14 cellular contexts compared by ENCODE assay signal in the genomic region with DNA sequence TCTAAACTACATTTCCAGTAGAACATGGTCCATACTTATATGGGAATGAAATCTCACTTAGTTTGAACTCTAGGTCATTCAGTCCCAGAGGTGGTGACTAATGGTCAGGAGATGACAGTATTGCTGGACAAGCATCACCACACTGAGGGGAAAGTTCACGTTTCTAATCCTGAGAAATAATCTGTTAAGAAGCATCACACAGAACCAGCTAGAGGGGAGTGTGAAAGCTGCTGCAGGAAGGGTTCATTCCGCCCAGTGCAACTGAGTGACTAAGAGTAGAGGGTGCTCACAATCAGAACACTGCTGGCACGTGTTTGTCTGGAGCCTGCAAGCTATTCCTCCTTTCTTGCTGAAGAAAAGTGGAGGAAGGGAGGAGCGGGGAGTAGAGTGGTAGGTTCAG. TPM values are rescaled to one million over a fixed set of nuclear protein-coding genes. Genes with fewer than 3 reads are reported as not detected.
DNase-seq lines count a peak whose midpoint lies in the region; ATAC-seq and TF ChIP-seq lines count a peak whose summit lies in the region.
"Had no signal": no experiment of that assay in that cellular context is flagged by ENCODE, and none has a peak within 500 bp of the region (broad histone marks: within the 10 kb centered on the region; RNA-seq: fewer than 3 reads in every experiment).

No MANE protein-coding gene starts in this region.

- no peak overlapping the region for H3K27ac Mint-ChIP-seq in naive thymus-derived CD4-positive, alpha-beta T cell
- H3K27ac Mint-ChIP-seq: activated CD4-positive, alpha-beta T cell treated with anti-CD3 and anti-CD28 coated beads, Interleukin-2, amount 10 ng/mL, durations not matched to agents 24 days and 14 days; activated naive CD4-positive, alpha-beta T cell treated with anti-CD3 and anti-CD28 coated beads, Interleukin-2, amount 10 ng/mL, durations not matched to agents 7 days and 5 days had no signal

- peaks cover 4% of the 10 kb centered on the region for H3K27me3 ChIP-seq in WERI-Rb-1 (ENCODE audit: insufficient read depth, low read depth, severe bottlenecking)
- H3K27me3 ChIP-seq in dorsolateral prefrontal cortex: peaks cover 0 to 48% (median 21%) of the 10 kb centered on the region in 45 donors
- no peaks in the 10 kb centered on the region for H3K27me3 ChIP-seq in naive thymus-derived CD4-positive, alpha-beta T cell (ENCODE audit: control insufficient read depth in 2 of 2, insufficient read depth in 2 of 2, low read length in 2 of 2)
- H3K27me3 ChIP-seq: SJSA1 had no signal

- H3K4me3 Mint-ChIP-seq in naive thymus-derived CD4-positive, alpha-beta T cell: no peak overlapping the region
- H3K4me3 Mint-ChIP-seq: activated CD4-positive, alpha-beta T cell treated with anti-CD3 and anti-CD28 coated beads, Interleukin-2, amount 10 ng/mL, durations not matched to agents 24 days and 14 days; activated naive CD4-positive, alpha-beta T cell treated with anti-CD3 and anti-CD28 coated beads, Interleukin-2, amount 10 ng/mL, durations not matched to agents 7 days and 5 days had no signal

- H3K4me3 ChIP-seq in WERI-Rb-1 (ENCODE audit: low read depth, low read length) (no peak overlapping the region), foreskin fibroblast (ENCODE audit: low read depth in 1 of 2, low read length in 2 of 2) (no peak overlapping the region), dorsolateral prefrontal cortex (peak overlapping the region in 9 of 59 donors; percentile 8 to 81 (median 76))
- no peak overlapping the region for H3K4me3 ChIP-seq in naive thymus-derived CD4-positive, alpha-beta T cell (ENCODE audit: low read length)
- H3K4me3 ChIP-seq: mucosa of descending colon, SJSA1 had no signal

- H3K9me3 Mint-ChIP-seq in naive thymus-derived CD4-positive, alpha-beta T cell: peaks cover 0 to 3% (median 0%) of the 10 kb centered on the region in 11 donors
- H3K9me3 Mint-ChIP-seq: activated CD4-positive, alpha-beta T cell treated with anti-CD3 and anti-CD28 coated beads, Interleukin-2, amount 10 ng/mL, durations not matched to agents 24 days and 14 days; activated naive CD4-positive, alpha-beta T cell treated with anti-CD3 and anti-CD28 coated beads, Interleukin-2, amount 10 ng/mL, durations not matched to agents 7 days and 5 days had no signal

- H3K9me3 ChIP-seq in WERI-Rb-1 (ENCODE audit: severe bottlenecking): no peaks in the 10 kb centered on the region
- no peaks in the 10 kb centered on the region for H3K9me3 ChIP-seq in naive thymus-derived CD4-positive, alpha-beta T cell (ENCODE audit: control insufficient read depth in 2 of 3, low read length in 3 of 3)
- H3K9me3 ChIP-seq: mucosa of descending colon, SJSA1 had no signal

- H3K36me3 ChIP-seq in WERI-Rb-1: peaks cover 5% of the 10 kb centered on the region
- no peaks in the 10 kb centered on the region for H3K36me3 ChIP-seq in naive thymus-derived CD4-positive, alpha-beta T cell (ENCODE audit: control insufficient read depth in 2 of 3, insufficient read depth in 3 of 3, low read length in 3 of 3)

- intact Hi-C loops in posterior vena cava (cut with DNase I) (no loop called here), dorsolateral prefrontal cortex (cut with DNase I) (no loop called here)
- intact Hi-C loops in naive thymus-derived CD4-positive, alpha-beta T cell (cut with micrococcal nuclease): no loop called here

- H3K27me3 Mint-ChIP-seq in naive thymus-derived CD4-positive, alpha-beta T cell: peaks cover 63 to 76% (median 69%) of the 10 kb centered on the region in 5 donors

- in situ Hi-C loops in ACHN (cut with HindIII; ENCODE audit: low pct_ligation_motif_present, low pct_unique_long_range_greater_than_20kb, low sequenced_read_pairs): no loop called here

- no peak for TF ChIP-seq CTCF in WERI-Rb-1 (IDR thresholded peaks at IDR 0.05; ENCODE audit: low read depth, low read length)
- TF ChIP-seq CTCF in foreskin fibroblast (IDR thresholded peaks at IDR 0.05; ENCODE audit: low read depth, low read length): no peak
- TF ChIP-seq CTCF in dorsolateral prefrontal cortex (IDR thresholded peaks at IDR 0.05 in 54 of 56, conservative IDR thresholded peaks at IDR 0.05 in 2 of 56; ENCODE audit: low read depth in 1 of 56, partially characterized antibody in 56 of 56): no peak

- ATAC-seq in HG02610 (IDR thresholded peaks at IDR 0.05; ENCODE audit: unreplicated experiment): no peak
- no peak for ATAC-seq in naive thymus-derived CD4-positive, alpha-beta T cell
- ATAC-seq: mucosa of descending colon had no signal

- H3K4me1 ChIP-seq in naive thymus-derived CD4-positive, alpha-beta T cell (ENCODE audit: control insufficient read depth in 2 of 2, insufficient read depth in 2 of 2, low read length in 2 of 2): no peaks in the 10 kb centered on the region

- peak; percentile 71 for DNase-seq in ACHN
- DNase-seq in WERI-Rb-1: peak; percentile 48
- peak; percentile 79 to 82 for DNase-seq in foreskin fibroblast
- peak; percentile 72 for DNase-seq in posterior vena cava (ENCODE audit: low spot score)
- no peak for DNase-seq in NCI-H2171 (lab: John Stamatoyannopoulos, UW)
- no peak for DNase-seq in dorsolateral prefrontal cortex
- no peak for DNase-seq in naive thymus-derived CD4-positive, alpha-beta T cell
- DNase-seq: activated CD4-positive, alpha-beta T cell treated with anti-CD3 and anti-CD28 coated beads, Interleukin-2, amount 10 ng/mL, durations not matched to agents 24 days and 14 days; activated naive CD4-positive, alpha-beta T cell treated with anti-CD3 and anti-CD28 coated beads, Interleukin-2, amount 10 ng/mL, durations not matched to agents 7 days and 5 days; mucosa of descending colon had no signal

- H3K36me3 Mint-ChIP-seq in naive thymus-derived CD4-positive, alpha-beta T cell: no peaks in the 10 kb centered on the region
- H3K36me3 Mint-ChIP-seq: activated naive CD4-positive, alpha-beta T cell treated with anti-CD3 and anti-CD28 coated beads, Interleukin-2, amount 10 ng/mL, durations not matched to agents 7 days and 5 days had no signal

- POLR2A ChIA-PET in naive thymus-derived CD4-positive, alpha-beta T cell (lab: Charles Lee): no interaction called here

- H3K27ac ChIP-seq in WERI-Rb-1 (no peak overlapping the region), dorsolateral prefrontal cortex (peak overlapping the region in 4 of 59 donors; percentile 9 to 50 (median 30))
- no peak overlapping the region for H3K27ac ChIP-seq in naive thymus-derived CD4-positive, alpha-beta T cell (ENCODE audit: low read depth, low read length)
- H3K27ac ChIP-seq: C4-2B, epithelial cell of prostate, SJSA1 had no signal

- peaks cover 3 to 15% (median 11%) of the 10 kb centered on the region in 7 donors for H3K4me1 Mint-ChIP-seq in naive thymus-derived CD4-positive, alpha-beta T cell

- CTCF ChIA-PET in naive thymus-derived CD4-positive, alpha-beta T cell (lab: Charles Lee): no interaction called here

RNA-seq across cellular contexts. Expression of a gene that starts 2.7 kb away (rescaled TPM):
- 1,000 to 10,000 TPM in 1 of 2 donors, 100 to 1,000 TPM in 1; 830 to 1,061 TPM for total RNA-seq in posterior vena cava
- 100 to 1,000 TPM in 1 of 120 experiments, 10 to 100 TPM in 113, 1 to 10 TPM in 6; 7.5 to 122 (median 19.9) TPM for total RNA-seq in dorsolateral prefrontal cortex
- total RNA-seq in naive thymus-derived CD4-positive, alpha-beta T cell: under 1 TPM in 1 of 5 experiments, not detected in 4; 0.24 TPM
- polyA plus RNA-seq in naive thymus-derived CD4-positive, alpha-beta T cell: not detected
- total RNA-seq: activated CD4-positive, alpha-beta T cell treated with anti-CD3 and anti-CD28 coated beads, Interleukin-2, amount 10 ng/mL, durations not matched to agents 24 days and 14 days had no signal

RNA-seq across cellular contexts. Expression of a gene that starts 2.8 kb away (rescaled TPM):
- 100 to 1,000 TPM; 816 to 963 TPM for total RNA-seq in posterior vena cava
- 100 to 1,000 TPM in 1 of 120 experiments, 10 to 100 TPM in 119; 12.9 to 107 (median 31.0) TPM for total RNA-seq in dorsolateral prefrontal cortex
- total RNA-seq in naive thymus-derived CD4-positive, alpha-beta T cell: under 1 TPM in 1 of 5 experiments, not detected in 4; 0.05 TPM
- not detected for polyA plus RNA-seq in naive thymus-derived CD4-positive, alpha-beta T cell
- total RNA-seq: activated CD4-positive, alpha-beta T cell treated with anti-CD3 and anti-CD28 coated beads, Interleukin-2, amount 10 ng/mL, durations not matched to agents 24 days and 14 days had no signal

Comparison
In these comparisons a context has a peak if more than half of its experiments do, and no peak if none do; other contexts are left out.
1. DNase-seq: peak in ACHN (single experiment), WERI-Rb-1 (single experiment), foreskin fibroblast (2 of 2) and posterior vena cava (single experiment); none in NCI-H2171 (single experiment), dorsolateral prefrontal cortex (0 of 10) and naive thymus-derived CD4-positive, alpha-beta T cell (0 of 9).
2. RNA of a gene that starts 2.7 kb away (total RNA-seq): 830 to 1,061 TPM in posterior vena cava and 7.5 to 122 TPM in dorsolateral prefrontal cortex; 0.24 TPM in naive thymus-derived CD4-positive, alpha-beta T cell; every median in the first group is over 4 times any median in the second.
3. RNA of a gene that starts 2.8 kb away (total RNA-seq): 816 to 963 TPM in posterior vena cava and 12.9 to 107 TPM in dorsolateral prefrontal cortex; 0.05 TPM in naive thymus-derived CD4-positive, alpha-beta T cell; every median in the first group is over 10 times any median in the second.